Comparison of ENCODE assay signal across 8 cellular contexts in the genomic region with DNA sequence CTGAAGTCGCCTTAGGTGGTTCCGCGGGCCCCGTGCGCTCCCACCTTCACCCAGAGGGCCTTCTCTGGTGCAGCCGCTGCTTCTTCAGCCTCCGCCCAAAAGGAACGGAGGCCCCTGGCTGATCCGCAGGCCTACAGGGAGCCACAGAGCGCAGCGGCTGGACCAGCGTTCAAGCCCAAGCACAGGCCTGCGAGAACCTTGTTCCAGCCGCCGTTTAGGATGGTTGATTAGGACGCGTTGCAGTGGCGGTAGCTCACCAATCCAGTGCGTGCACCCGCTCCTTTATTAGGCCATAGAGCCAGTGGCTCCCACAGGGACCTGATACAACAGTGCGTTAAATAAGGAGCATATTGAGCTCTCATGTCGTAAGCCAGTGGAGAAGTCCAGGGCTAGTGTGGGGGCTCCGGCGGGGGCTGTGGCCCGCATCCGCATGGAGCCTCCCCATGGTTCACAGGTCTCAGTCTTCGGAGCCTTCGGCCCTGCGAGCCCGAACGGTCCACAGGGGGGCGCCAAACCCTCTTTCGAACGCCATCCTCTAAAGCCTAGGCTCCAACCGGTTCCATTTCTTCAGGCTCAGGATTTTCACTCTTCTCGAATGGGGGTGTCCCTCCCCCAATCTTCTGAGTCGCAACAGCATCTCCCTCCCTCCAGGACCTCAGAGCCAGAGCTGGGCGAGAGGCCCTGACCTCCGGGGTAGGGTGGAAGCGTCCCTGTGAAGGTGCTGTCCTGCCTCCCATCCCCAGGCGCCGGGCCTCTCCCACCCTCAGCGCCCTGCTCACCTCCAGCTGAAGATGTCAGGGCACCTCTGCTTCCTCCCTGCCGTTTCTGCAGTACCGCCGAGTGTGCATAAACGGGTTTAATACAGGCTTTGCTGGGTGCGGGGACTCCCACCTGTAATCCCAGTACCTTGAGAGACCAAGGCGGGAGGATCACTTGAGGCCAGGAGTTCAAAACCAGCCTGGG.
DNase-seq lines count a peak whose midpoint lies in the region; ATAC-seq and TF ChIP-seq lines count a peak whose summit lies in the region.
"Not testable (repeated sequence)": the region's sequence is repeated elsewhere in the genome, so short reads cannot be mapped to it uniquely, and the experiment has no call there.

No MANE protein-coding gene starts in this region.

- not testable (repeated sequence) for H3K9me3 Mint-ChIP-seq in effector memory CD8-positive, alpha-beta T cell

- H3K27ac ChIP-seq in aorta (ENCODE audit: low read depth in 1 of 2, low read length in 2 of 2) = not testable (repeated sequence)

- intact Hi-C loops in aorta (cut with DNase I) = not testable (repeated sequence)

- TF ChIP-seq CTCF in GM12873 (IDR thresholded peaks at IDR 0.05; ENCODE audit: insufficient read depth, low read depth, low read length, missing control alignments) = peak; percentile 62
- TF ChIP-seq CTCF in NB4 (IDR thresholded peaks at IDR 0.05; ENCODE audit: low read depth, low read length) = peak; percentile 45

- not testable (repeated sequence) for H3K36me3 Mint-ChIP-seq in effector memory CD8-positive, alpha-beta T cell (ENCODE audit: insufficient read depth)

- whole genome bisulfite sequencing in aorta, 2 donors = 54 to 58% methylated on average over 42 to 49 of the region's 49 CpGs

- H3K4me3 Mint-ChIP-seq in effector memory CD8-positive, alpha-beta T cell = not testable (repeated sequence)

- H3K9me3 ChIP-seq in aorta (ENCODE audit: control insufficient read depth, low read length) = not testable (repeated sequence)

- TF ChIP-seq POLR2A in NB4 (IDR thresholded peaks at IDR 0.05; ENCODE audit: extremely low read depth, insufficient read length) = not testable (repeated sequence)

- not testable (repeated sequence) for H3K4me1 Mint-ChIP-seq in effector memory CD8-positive, alpha-beta T cell (ENCODE audit: low read depth in 2 of 2)

- H3K27me3 Mint-ChIP-seq in effector memory CD8-positive, alpha-beta T cell = not testable (repeated sequence)

- H3K36me3 ChIP-seq in aorta (ENCODE audit: control insufficient read depth in 1 of 2, insufficient read depth in 2 of 2, low read length in 1 of 2) = not testable (repeated sequence)

- DNase-seq in NB4 (ENCODE audit: low read depth) = peak; percentile 63
- DNase-seq in activated T-cell treated with anti-CD3 and anti-CD28 coated beads, Interleukin-2, amount 50 U/mL, for 48 hours = peak; percentile 88
- DNase-seq in effector memory CD8-positive, alpha-beta T cell = peak; percentile 76 to 79 (median 77)
- DNase-seq in left lobe of liver (ENCODE audit: low spot score) = peak; percentile 69
- DNase-seq in stimulated activated CD4-positive, alpha-beta T cell treated with anti-CD3 and anti-CD28 coated beads, Interleukin-12 subunit alpha, Interleukin-12 subunit beta, amount 100 ng/mL, for 48 hours (ENCODE audit: low read depth in 2 of 3, low spot score in 1 of 3) = peak; percentile 49 to 79 (median 77)
- peak; percentile 82 to 89 for DNase-seq in aorta

- not testable (repeated sequence) for H3K27ac Mint-ChIP-seq in effector memory CD8-positive, alpha-beta T cell

- ATAC-seq in SK-N-SH treated with all-trans-retinoic acid at 6 μM for 48 hours = peak; percentile 99
- ATAC-seq in effector memory CD8-positive, alpha-beta T cell (replicated peaks) = peak; percentile 97
- ATAC-seq in left lobe of liver = peak; percentile 89
- ATAC-seq in aorta (ENCODE audit: low FRiP score) = not testable (repeated sequence)

- H3K4me1 ChIP-seq in aorta (ENCODE audit: control insufficient read depth in 1 of 2, insufficient read depth in 2 of 2, low read length in 2 of 2) = not testable (repeated sequence)

- H3K4me3 ChIP-seq in NB4 (ENCODE audit: low read depth, low read length); aorta (ENCODE audit: low read length in 2 of 2): not testable (repeated sequence)

- H3K27me3 ChIP-seq in aorta (ENCODE audit: control insufficient read depth in 1 of 2, insufficient read depth in 2 of 2, low read length in 1 of 2) = not testable (repeated sequence)
